Comparison of ENCODE assay signal across 32 cellular contexts in the genomic region with DNA sequence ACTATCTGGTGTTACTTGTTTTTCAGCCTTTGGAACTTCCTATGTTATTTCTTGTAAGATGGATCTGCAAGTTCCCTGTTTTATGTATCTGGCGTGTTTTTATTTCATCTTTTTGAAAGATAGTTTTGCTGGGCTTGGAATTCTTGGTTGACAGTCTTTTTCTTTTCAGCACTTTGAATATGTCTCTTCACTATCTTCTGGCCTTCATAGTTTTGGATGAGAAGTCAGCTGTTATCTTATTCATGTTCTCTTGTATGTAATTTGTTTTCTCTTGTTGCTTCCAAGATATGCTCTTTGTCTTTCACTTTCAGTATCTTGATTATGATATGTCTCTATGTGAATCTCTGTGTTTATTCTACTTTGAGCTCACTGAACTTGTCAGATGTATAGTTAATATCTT.
"Had no signal": no experiment of that assay in that cellular context is flagged by ENCODE, and none has a peak within 500 bp of the region (broad histone marks: within the 10 kb centered on the region; RNA-seq: fewer than 3 reads in every experiment).

No MANE protein-coding gene starts in this region.

- DNase-seq: activated CD4-positive, alpha-beta T cell treated with anti-CD3 and anti-CD28 coated beads, Interleukin-2, amount 10 ng/mL, durations not matched to agents 24 days and 14 days; activated CD4-positive, alpha-beta T cell treated with anti-CD3 and anti-CD28 coated beads, Interleukin-2, amount 50 U/mL, for 4 hours; activated CD4-positive, CD25-positive, alpha-beta regulatory T cell; activated CD8-positive, alpha-beta T cell treated with anti-CD3 and anti-CD28 coated beads for 36 hours; activated effector memory CD4-positive, alpha-beta T cell treated with anti-CD3 and anti-CD28 coated beads, Interleukin-2, amount 50 U/mL, for 16 hours; activated naive CD4-positive, alpha-beta T cell; activated naive CD4-positive, alpha-beta T cell treated with anti-CD3 and anti-CD28 coated beads, Interleukin-2, amount 50 U/mL, for 16 hours; activated naive CD8-positive, alpha-beta T cell treated with anti-CD3 and anti-CD28 coated beads for 36 hours; activated T-cell treated with anti-CD3 and anti-CD28 coated beads, Interleukin-2, amount 50 U/mL, for 1 hour; activated T-cell treated with anti-CD3 and anti-CD28 coated beads, Interleukin-2, amount 50 U/mL, for 72 hours; amygdala; body of pancreas; NCI-H1048; NCI-H1105 treated with DMSO at 0.1 percent for 48 hours; NCI-H1436; NCI-H1694; NCI-H1930; NCI-H345; NCI-H524 treated with DMSO at 0.1 percent for 48 hours; PC-3; Peyer's patch; SIG-M5; T-helper 1 cell; T-helper 9 cell had no signal

- H3K4me3 ChIP-seq: ascending aorta, body of pancreas, breast epithelium, coronary artery, Peyer's patch had no signal

- H3K9me3 ChIP-seq: body of pancreas had no signal

- ATAC-seq: activated CD8-positive, alpha-beta T cell treated with anti-CD3 and anti-CD28 coated beads for 36 hours; activated T-cell treated with anti-CD3 and anti-CD28 coated beads, Interleukin-2, amount 50 U/mL, for 72 hours; activated T-helper 17 cell treated with anti-CD3 and anti-CD28 coated beads, Interleukin-2, amount 50 U/mL, for 72 hours; body of pancreas; PC-3; Right ventricle myocardium inferior; SK-N-SH treated with all-trans-retinoic acid at 6 μM for 48 hours had no signal

- H3K4me1 ChIP-seq: ascending aorta, body of pancreas, breast epithelium, Peyer's patch had no signal

- H3K27me3 ChIP-seq: ascending aorta, body of pancreas, breast epithelium, Peyer's patch had no signal

- H3K27ac ChIP-seq: ascending aorta, body of pancreas, breast epithelium, coronary artery, Peyer's patch, RWPE1, VCaP had no signal
